In the genomic region with DNA sequence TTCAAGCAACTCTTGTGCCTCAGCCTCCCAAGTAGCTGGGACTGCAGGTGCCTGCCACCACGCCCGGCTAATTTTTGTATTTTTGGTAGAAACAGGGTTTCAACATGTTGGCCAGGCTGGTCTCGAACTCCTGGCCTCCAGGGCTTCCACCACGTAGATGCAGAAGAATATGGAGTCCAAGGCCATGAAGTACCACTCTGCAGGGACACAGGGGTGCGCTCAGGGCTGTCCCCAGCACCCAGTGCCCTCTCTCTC, we compare ENCODE assay signal across 19 cellular contexts. TPM values are rescaled to one million over a fixed set of nuclear protein-coding genes. Genes with fewer than 3 reads are reported as not detected.
"Had no signal": no experiment of that assay in that cellular context is flagged by ENCODE, and none has a peak within 500 bp of the region (broad histone marks: within the 10 kb centered on the region; RNA-seq: fewer than 3 reads in every experiment).

No MANE protein-coding gene starts in this region.

RNA-seq across cellular contexts. Expression of a gene that starts 3.2 kb away (rescaled TPM):
- total RNA-seq: naive thymus-derived CD8-positive, alpha-beta T cell; neural crest cell; occipital lobe; psoas muscle; sigmoid colon; skeletal muscle tissue; smooth muscle cell; stomach; thyroid gland; transverse colon; urinary bladder; vagina had no signal
- polyA plus RNA-seq: liver had no signal

RNA-seq across cellular contexts. Expression of a gene that starts 11.3 kb away (rescaled TPM):
- total RNA-seq: left colon; liver; naive thymus-derived CD8-positive, alpha-beta T cell; neural crest cell; occipital lobe; osteocyte; sigmoid colon; skeletal muscle tissue; transverse colon had no signal
- polyA plus RNA-seq: immature natural killer cell; liver; naive thymus-derived CD8-positive, alpha-beta T cell had no signal

RNA-seq across cellular contexts. Expression of a gene that starts 25.8 kb away (rescaled TPM):
- total RNA-seq: left colon; left lung; liver; lower lobe of right lung; naive thymus-derived CD8-positive, alpha-beta T cell; sigmoid colon; stomach; transverse colon; vagina had no signal
- polyA plus RNA-seq: immature natural killer cell, liver, mammary epithelial cell, stomach, urinary bladder had no signal
